ENCODE assay signal across 25 cellular contexts in genomic region chr14:23151342-23151741, GRCh38. TPM values are rescaled to one million over a fixed set of nuclear protein-coding genes. Genes with fewer than 3 reads are reported as not detected.
"Had no signal": no experiment of that assay in that cellular context is flagged by ENCODE, and none has a peak within 500 bp of the region (broad histone marks: within the 10 kb centered on the region; RNA-seq: fewer than 3 reads in every experiment).

No MANE protein-coding gene starts in this region.

- H3K4me2 ChIP-seq: hepatocyte, neural progenitor cell, smooth muscle cell had no signal

- FAIRE-seq: endometrium, kidney, pancreas had no signal

- H3K9me3 Mint-ChIP-seq: central memory CD8-positive, alpha-beta T cell; natural killer cell treated with Interleukin-12 subunit alpha and Interleukin-12 subunit beta and Interleukin-15 and Interleukin-18, amount 100 ng/mL, for 72 hours; stimulated activated effector memory CD8-positive, alpha-beta T cell treated with anti-CD3 and anti-CD28 coated beads, Interleukin-12 subunit alpha, Interleukin-12 subunit beta, amount 100 ng/mL, for 72 hours had no signal

- H3K4me1 Mint-ChIP-seq: central memory CD8-positive, alpha-beta T cell; stimulated activated effector memory CD8-positive, alpha-beta T cell treated with anti-CD3 and anti-CD28 coated beads, Interleukin-12 subunit alpha, Interleukin-12 subunit beta, amount 100 ng/mL, for 72 hours had no signal

- H2AFZ ChIP-seq: hepatocyte, neural progenitor cell had no signal

- H3K36me3 Mint-ChIP-seq: natural killer cell treated with Interleukin-12 subunit alpha and Interleukin-12 subunit beta and Interleukin-15 and Interleukin-18, amount 100 ng/mL, for 72 hours; stimulated activated effector memory CD8-positive, alpha-beta T cell treated with anti-CD3 and anti-CD28 coated beads, Interleukin-12 subunit alpha, Interleukin-12 subunit beta, amount 100 ng/mL, for 72 hours had no signal

- H3K9me3 ChIP-seq: pancreas, suprapubic skin, tibial nerve, upper lobe of right lung had no signal

- H3K36me3 ChIP-seq: neural progenitor cell, pancreas, suprapubic skin, upper lobe of right lung had no signal

- DNase-seq: effector memory CD4-positive, alpha-beta T cell; foreskin fibroblast; kidney; left cardiac atrium; left ventricle myocardium superior; mesenchymal stem cell; midbrain; occipital lobe; pancreas; stimulated activated CD4-positive, alpha-beta T cell treated with anti-CD3 and anti-CD28 coated beads, Interleukin-4, amount 100 ng/mL, for 1 hour; stimulated activated CD8-positive, alpha-beta memory T cell treated with anti-CD3 and anti-CD28 coated beads, Interleukin-4, amount 100 ng/mL, for 48 hours; stimulated activated naive CD8-positive, alpha-beta T cell treated with anti-CD3 and anti-CD28 coated beads, Interleukin-15, Interleukin-2, amounts not matched to agents 100 U/mL and 50 U/mL, for 24 hours; upper lobe of right lung had no signal

- H3K27ac ChIP-seq: hepatocyte, neural progenitor cell, pancreas, suprapubic skin, tibial nerve, upper lobe of right lung had no signal

- ATAC-seq: esophagus mucosa; left cardiac atrium; left ventricle myocardium superior; natural killer cell treated with Interleukin-12 subunit alpha and Interleukin-12 subunit beta and Interleukin-15 and Interleukin-18, amount 100 ng/mL, for 72 hours; pancreas; stimulated activated effector memory CD8-positive, alpha-beta T cell treated with anti-CD3 and anti-CD28 coated beads, Interleukin-12 subunit alpha, Interleukin-12 subunit beta, amount 100 ng/mL, for 72 hours; stimulated activated naive CD8-positive, alpha-beta T cell treated with anti-CD3 and anti-CD28 coated beads, Interleukin-15, Interleukin-2, amounts not matched to agents 100 U/mL and 50 U/mL, for 24 hours; upper lobe of right lung had no signal

- H3K27ac Mint-ChIP-seq: natural killer cell treated with Interleukin-12 subunit alpha and Interleukin-12 subunit beta and Interleukin-15 and Interleukin-18, amount 100 ng/mL, for 72 hours; neural progenitor cell; stimulated activated effector memory CD8-positive, alpha-beta T cell treated with anti-CD3 and anti-CD28 coated beads, Interleukin-12 subunit alpha, Interleukin-12 subunit beta, amount 100 ng/mL, for 72 hours had no signal

- H3K9ac ChIP-seq: neural progenitor cell had no signal

- H3K79me2 ChIP-seq: hepatocyte had no signal

- H3K27me3 ChIP-seq: hepatocyte, neural progenitor cell, pancreas, suprapubic skin, tibial nerve, upper lobe of right lung had no signal

- H3K4me3 Mint-ChIP-seq: central memory CD8-positive, alpha-beta T cell; natural killer cell treated with Interleukin-12 subunit alpha and Interleukin-12 subunit beta and Interleukin-15 and Interleukin-18, amount 100 ng/mL, for 72 hours; neural progenitor cell; stimulated activated effector memory CD8-positive, alpha-beta T cell treated with anti-CD3 and anti-CD28 coated beads, Interleukin-12 subunit alpha, Interleukin-12 subunit beta, amount 100 ng/mL, for 72 hours had no signal

- H3K4me3 ChIP-seq: hepatocyte, lung, neural progenitor cell, pancreas, smooth muscle cell, suprapubic skin, tibial nerve, upper lobe of right lung had no signal

RNA-seq across cellular contexts. Expression of gene CEBPE, which starts 32.3 kb away (rescaled TPM):
- total RNA-seq: esophagus mucosa; hepatocyte; kidney; left cardiac atrium; left ventricle myocardium superior; natural killer cell treated with Interleukin-12 subunit alpha and Interleukin-12 subunit beta and Interleukin-15 and Interleukin-18, amount 100 ng/mL, for 72 hours; pancreas; pulmonary artery endothelial cell; smooth muscle cell; suprapubic skin; tibial nerve; upper lobe of right lung had no signal
- polyA plus RNA-seq: hepatocyte, pancreas, smooth muscle cell had no signal

RNA-seq across cellular contexts. Expression of gene CIROP, which starts 46.6 kb away (rescaled TPM):
- total RNA-seq: esophagus mucosa; hepatocyte; kidney; left cardiac atrium; left ventricle myocardium superior; lung; natural killer cell treated with Interleukin-12 subunit alpha and Interleukin-12 subunit beta and Interleukin-15 and Interleukin-18, amount 100 ng/mL, for 72 hours; occipital lobe; pancreas; pulmonary artery endothelial cell; smooth muscle cell; suprapubic skin; tibial nerve; upper lobe of right lung had no signal
- polyA plus RNA-seq: hepatocyte, lung, pancreas, smooth muscle cell had no signal
